ENCODE assay signal across 7 cellular contexts in genomic region chr7:5594616-5595544, GRCh38. TPM values are rescaled to one million over a fixed set of nuclear protein-coding genes. Genes with fewer than 3 reads are reported as not detected.
A peak's percentile ranks its signal among the peaks of the same experiment; 100 is the strongest.
DNase-seq lines count a peak whose midpoint lies in the region; ATAC-seq and TF ChIP-seq lines count a peak whose summit lies in the region.

No MANE protein-coding gene starts in this region.

- peak overlapping the region; percentile 71 for H3K27ac Mint-ChIP-seq in activated naive CD8-positive, alpha-beta T cell

- no peak for ATAC-seq in GM19324 (IDR thresholded peaks at IDR 0.05; ENCODE audit: low FRiP score, unreplicated experiment)

- DNase-seq in GM06990 (ENCODE audit: extremely low read depth, insufficient read length) (no peak), Karpas-422 (peak; percentile 69), iPS DF 6.9 (ENCODE audit: low read depth, low spot score) (no peak), spleen (no peak), SKM-1 (lab: John Stamatoyannopoulos, UW; ENCODE audit: unreplicated experiment) (no peak)

- H3K27ac ChIP-seq in Karpas-422 (ENCODE audit: low read length) (no peak overlapping the region), iPS DF 6.9 (ENCODE audit: low read length) (no peak overlapping the region), spleen (peak overlapping the region; percentile 42 to 79 (median 76))

- H3K4me2 ChIP-seq in Karpas-422 (ENCODE audit: low read depth, low read length, poor library complexity, severe bottlenecking): peak overlapping the region; percentile 67

- peak overlapping the region; percentile 63; the same call in 1 of the 2 replicates for H2AFZ ChIP-seq in Karpas-422 (ENCODE audit: low read length)

- intact Hi-C loops in spleen (cut with DNase I; ENCODE audit: low total_unique reads): no loop called here

- no peak for TF ChIP-seq POLR2A in spleen (IDR thresholded peaks at IDR 0.05)

- H3K27me3 ChIP-seq in GM06990 (replicated peaks; ENCODE audit: control insufficient read depth, insufficient read depth, low read length): no peaks in the 10 kb centered on the region
- no peaks in the 10 kb centered on the region for H3K27me3 ChIP-seq in Karpas-422 (ENCODE audit: low read length)
- no peaks in the 10 kb centered on the region for H3K27me3 ChIP-seq in iPS DF 6.9 (ENCODE audit: control insufficient read depth, insufficient read depth, low read length)
- peaks cover 0 to 60% (median 38%) of the 10 kb centered on the region in 7 donors for H3K27me3 ChIP-seq in spleen (replicated peaks in 1 of 7)

- H3K36me3 Mint-ChIP-seq in activated naive CD8-positive, alpha-beta T cell: no peaks in the 10 kb centered on the region

- no peaks in the 10 kb centered on the region for H3K9me3 Mint-ChIP-seq in activated naive CD8-positive, alpha-beta T cell (ENCODE audit: low read depth)

- WGBS in iPS DF 6.9 (ENCODE audit: insufficient coverage, insufficient read length): no CpG with 5 or more reads among the region's 54 CpGs
- WGBS in spleen, 5 donors: 5 to 15% (median 6%) methylated on average over 23 to 54 of the region's 54 CpGs

- H3K4me1 Mint-ChIP-seq in activated naive CD8-positive, alpha-beta T cell (ENCODE audit: low read depth): peaks cover 23% of the 10 kb centered on the region

- TF ChIP-seq CTCF in GM06990 (IDR thresholded peaks at IDR 0.05; ENCODE audit: insufficient read depth, low read length, poor library complexity, severe bottlenecking) (no peak), spleen (IDR thresholded peaks at IDR 0.05 in 8 of 11, conservative IDR thresholded peaks at IDR 0.05 in 3 of 11) (no peak)

- peak overlapping the region; percentile 62 for H3K9ac ChIP-seq in Karpas-422 (ENCODE audit: low read length)

- no peaks in the 10 kb centered on the region for H4K20me1 ChIP-seq in Karpas-422 (ENCODE audit: insufficient read depth, low read depth, low read length)

- no peaks in the 10 kb centered on the region for H3K9me3 ChIP-seq in Karpas-422 (ENCODE audit: low read length)
- no peaks in the 10 kb centered on the region for H3K9me3 ChIP-seq in iPS DF 6.9 (ENCODE audit: control insufficient read depth, insufficient read depth, low read length)
- H3K9me3 ChIP-seq in spleen: no peaks in the 10 kb centered on the region

- H3K4me3 ChIP-seq in GM06990 (replicated peaks; ENCODE audit: low read depth, low read length): peak overlapping the region; percentile 88
- H3K4me3 ChIP-seq in Karpas-422 (ENCODE audit: low read length): peak overlapping the region; percentile 62; the same call in 1 of the 2 replicates
- H3K4me3 ChIP-seq in iPS DF 6.9 (ENCODE audit: low read length): peak overlapping the region; percentile 72
- H3K4me3 ChIP-seq in spleen: peak overlapping the region; percentile 53 to 75 (median 59)

- peak overlapping the region; percentile 82 for H3K4me3 Mint-ChIP-seq in activated naive CD8-positive, alpha-beta T cell

- no peaks in the 10 kb centered on the region for H3K79me2 ChIP-seq in Karpas-422 (ENCODE audit: low read length)

- H3K36me3 ChIP-seq in GM06990 (ENCODE audit: control insufficient read depth, insufficient read depth, low read length) (peaks cover 6% of the 10 kb centered on the region; the same call in 1 of the 2 replicates), Karpas-422 (ENCODE audit: insufficient read depth, low read length) (no peaks in the 10 kb centered on the region), iPS DF 6.9 (ENCODE audit: control insufficient read depth, insufficient read depth, low read length) (no peaks in the 10 kb centered on the region), spleen (no peaks in the 10 kb centered on the region)

- H3K27me3 Mint-ChIP-seq in activated naive CD8-positive, alpha-beta T cell: no peaks in the 10 kb centered on the region

- H3K4me1 ChIP-seq in Karpas-422 (ENCODE audit: low read length) (peaks cover 44% of the 10 kb centered on the region), iPS DF 6.9 (ENCODE audit: control insufficient read depth, insufficient read depth, low read length) (peaks cover 25% of the 10 kb centered on the region), spleen (peaks cover 26 to 98% (median 76%) of the 10 kb centered on the region in 6 donors)

- no peaks in the 10 kb centered on the region for H3K9me2 ChIP-seq in Karpas-422 (replicated peaks; ENCODE audit: insufficient read depth, low read length)

RNA-seq across cellular contexts. Expression of gene FSCN1, which starts 2.3 kb away (rescaled TPM):
- total RNA-seq in Karpas-422 (2014; rRNA removed; shearing (Covaris generic); ENCODE audit: low replicate concordance): 5.4 and 10.6 TPM in 2 replicates
- total RNA-seq in spleen: 100 to 1,000 TPM in 4 of 7 donors, 10 to 100 TPM in 3; 63.8 to 162 (median 101) TPM
- polyA plus RNA-seq in spleen: 10 to 100 TPM; 31.9 to 72.1 (median 33.5) TPM

Comparison
In these comparisons a context has a peak if more than half of its experiments do, and no peak if none do; other contexts are left out.
1. H3K27ac ChIP-seq: peak in spleen (8 of 8); none in Karpas-422 (single experiment) and iPS DF 6.9 (single experiment).
2. Peak in every context shown above with its lines, with median percentiles within 50 percentile points of each other: H3K4me3 ChIP-seq.